In genomic region chr2:16658082-16658481, GRCh38 we compare ENCODE assay signal across 18 cellular contexts. TPM values are rescaled to one million over a fixed set of nuclear protein-coding genes. Genes with fewer than 3 reads are reported as not detected.
A peak's percentile ranks its signal among the peaks of the same experiment; 100 is the strongest.
DNase-seq lines count a peak whose midpoint lies in the region; ATAC-seq, FAIRE-seq and TF ChIP-seq lines count a peak whose summit lies in the region.
"Had no signal": no experiment of that assay in that cellular context is flagged by ENCODE, and none has a peak within 500 bp of the region (broad histone marks: within the 10 kb centered on the region; RNA-seq: fewer than 3 reads in every experiment).

No MANE protein-coding gene starts in this region.

- DNase-seq in naive B cell (no peak), suprapubic skin (ENCODE audit: low spot score in 2 of 2) (no peak), GM10248 (ENCODE audit: extremely low spot score) (no peak), GM12892 (ENCODE audit: insufficient read length) (no peak)
- no peak for DNase-seq in stimulated activated CD4-positive, alpha-beta T cell treated with anti-CD3 and anti-CD28 coated beads, Interleukin-12 subunit alpha, Interleukin-12 subunit beta, amount 100 ng/mL, for 4 hours
- DNase-seq: activated CD4-positive, alpha-beta T cell treated with anti-CD3 and anti-CD28 coated beads for 48 hours; activated effector memory CD4-positive, alpha-beta T cell treated with Interleukin-2 at 50 U/mL for 16 hours; DMS 273 treated with DMSO at 0.1 percent for 48 hours; effector CD8-positive, alpha-beta T cell; mesenchymal stem cell; NCI-H1436; RPMI8226 had no signal

- H2AFZ ChIP-seq in OCI-LY1 (ENCODE audit: low read length), result no peak overlapping the region

- H3K9me3 ChIP-seq in OCI-LY1 (ENCODE audit: low read length) (no peaks in the 10 kb centered on the region), suprapubic skin (no peaks in the 10 kb centered on the region)

- 72% methylated on average over 3 of the region's 3 CpGs for WGBS in suprapubic skin

- H3K4me1 ChIP-seq in OCI-LY1 (ENCODE audit: insufficient read depth, low read length, severe bottlenecking) (peaks cover 97% of the 10 kb centered on the region), suprapubic skin (peaks cover 19% of the 10 kb centered on the region)

- intact Hi-C loops in dendritic cell treated with granulocyte-macrophage colony-stimulating factor and Interleukin-4, amounts not matched to agents 40 ng/mL and 50 ng/mL, for 4 days (cut with micrococcal nuclease), result no loop called here

- H3K4me2 ChIP-seq in OCI-LY1 (ENCODE audit: low read length), result 0 out of 2 replicates have a peak overlapping the region, but pooled peaks have one; percentile 8

- no peak overlapping the region for H3K4me3 ChIP-seq in OCI-LY1 (ENCODE audit: low read depth, low read length, poor library complexity, severe bottlenecking)
- no peak overlapping the region for H3K4me3 ChIP-seq in suprapubic skin
- H3K4me3 ChIP-seq: cardiac muscle cell had no signal

- no peaks in the 10 kb centered on the region for H3K9me3 Mint-ChIP-seq in dendritic cell treated with granulocyte-macrophage colony-stimulating factor and Interleukin-4, amounts not matched to agents 40 ng/mL and 50 ng/mL, for 4 days
- no peaks in the 10 kb centered on the region for H3K9me3 Mint-ChIP-seq in naive B cell
- H3K9me3 Mint-ChIP-seq: neural crest cell; stimulated activated naive CD8-positive, alpha-beta T cell treated with anti-CD3 and anti-CD28 coated beads, Interleukin-15, Interleukin-2, amounts not matched to agents 100 ng/mL and 50 ng/mL, for 24 hours had no signal

- no peaks in the 10 kb centered on the region for H3K36me3 ChIP-seq in OCI-LY1 (ENCODE audit: insufficient read depth, low read length)
- H3K36me3 ChIP-seq in suprapubic skin, result no peaks in the 10 kb centered on the region
- H3K36me3 ChIP-seq: cardiac muscle cell had no signal

- POLR2A ChIA-PET in GM10248 (lab: Yijun Ruan, JAX), result no interaction called here

- no peaks in the 10 kb centered on the region for H4K20me1 ChIP-seq in OCI-LY1 (ENCODE audit: insufficient read depth, low read length)

- no peak for TF ChIP-seq EP300 in suprapubic skin (IDR thresholded peaks at IDR 0.05)

- H3K9me2 ChIP-seq in OCI-LY1 (ENCODE audit: low read depth, low read length), result no peaks in the 10 kb centered on the region

- H3K27ac ChIP-seq in OCI-LY1 (ENCODE audit: low read depth, low read length, poor library complexity, severe bottlenecking), result peak overlapping the region; percentile 75
- H3K27ac ChIP-seq in suprapubic skin, result peak overlapping the region; percentile 0
- H3K27ac ChIP-seq: cardiac muscle cell had no signal

- peak overlapping the region; percentile 81 for H3K27ac Mint-ChIP-seq in dendritic cell treated with granulocyte-macrophage colony-stimulating factor and Interleukin-4, amounts not matched to agents 40 ng/mL and 50 ng/mL, for 4 days
- peak overlapping the region; percentile 49 to 96 (median 86) for H3K27ac Mint-ChIP-seq in naive B cell
- H3K27ac Mint-ChIP-seq: stimulated activated naive CD8-positive, alpha-beta T cell treated with anti-CD3 and anti-CD28 coated beads, Interleukin-15, Interleukin-2, amounts not matched to agents 100 ng/mL and 50 ng/mL, for 24 hours had no signal

- TF ChIP-seq CTCF in OCI-LY1 (IDR thresholded peaks at IDR 0.05; ENCODE audit: low read length) (no peak), suprapubic skin (IDR thresholded peaks at IDR 0.05) (no peak), GM10248 (IDR thresholded peaks at IDR 0.05; ENCODE audit: control extremely low read depth, extremely low read depth, low read depth, missing control alignments) (no peak)

- FAIRE-seq in GM12892 (lab: Jason Lieb, UNC), result no peak

- no peaks in the 10 kb centered on the region for H3K27me3 Mint-ChIP-seq in dendritic cell treated with granulocyte-macrophage colony-stimulating factor and Interleukin-4, amounts not matched to agents 40 ng/mL and 50 ng/mL, for 4 days
- H3K27me3 Mint-ChIP-seq in naive B cell, result no peaks in the 10 kb centered on the region

- CTCF ChIA-PET in GM10248 (lab: Yijun Ruan, JAX), result interaction anchor here (1.6 to 3.2 kb wide), 3 partner anchors 27 to 99 kb away, joined by 5 to 11 read pairs (median 9); no protein-coding TSS in a partner anchor

- H3K27me3 ChIP-seq in OCI-LY1 (ENCODE audit: insufficient read depth, low read length), result no peaks in the 10 kb centered on the region
- no peaks in the 10 kb centered on the region for H3K27me3 ChIP-seq in suprapubic skin
- H3K27me3 ChIP-seq: cardiac muscle cell had no signal

- peaks cover 38% of the 10 kb centered on the region for H3K36me3 Mint-ChIP-seq in dendritic cell treated with granulocyte-macrophage colony-stimulating factor and Interleukin-4, amounts not matched to agents 40 ng/mL and 50 ng/mL, for 4 days (ENCODE audit: low read depth)
- H3K36me3 Mint-ChIP-seq in naive B cell, result no peaks in the 10 kb centered on the region

- ATAC-seq in naive B cell (ENCODE audit: low read depth in 2 of 2), result peak; percentile 17 to 31
- ATAC-seq in HG03039 (IDR thresholded peaks at IDR 0.05; ENCODE audit: unreplicated experiment), result no peak

- peaks cover 4% of the 10 kb centered on the region; the same call in 1 of the 2 replicates for H3K79me2 ChIP-seq in OCI-LY1 (ENCODE audit: insufficient read depth, low read length)

- H3K9ac ChIP-seq in OCI-LY1 (ENCODE audit: low read length), result no peak overlapping the region

- no peak overlapping the region for H3K4me3 Mint-ChIP-seq in dendritic cell treated with granulocyte-macrophage colony-stimulating factor and Interleukin-4, amounts not matched to agents 40 ng/mL and 50 ng/mL, for 4 days
- H3K4me3 Mint-ChIP-seq in naive B cell, result peak overlapping the region in 6 of 8 donors; percentile 6 to 73 (median 28)
- H3K4me3 Mint-ChIP-seq: neural crest cell; stimulated activated naive CD8-positive, alpha-beta T cell treated with anti-CD3 and anti-CD28 coated beads, Interleukin-15, Interleukin-2, amounts not matched to agents 100 ng/mL and 50 ng/mL, for 24 hours had no signal

- TF ChIP-seq POLR2A in suprapubic skin (IDR thresholded peaks at IDR 0.05), result no peak
- no peak for TF ChIP-seq POLR2A in GM12892 (IDR thresholded peaks at IDR 0.05; ENCODE audit: low read depth, low read length)

- peaks cover 83% of the 10 kb centered on the region for H3K4me1 Mint-ChIP-seq in dendritic cell treated with granulocyte-macrophage colony-stimulating factor and Interleukin-4, amounts not matched to agents 40 ng/mL and 50 ng/mL, for 4 days (ENCODE audit: low read depth)
- H3K4me1 Mint-ChIP-seq in naive B cell, result peaks cover 78 to 98% (median 91%) of the 10 kb centered on the region in 3 donors

- no peaks in the 10 kb centered on the region for H3F3A ChIP-seq in OCI-LY1 (ENCODE audit: insufficient read depth, low read length)

RNA-seq across cellular contexts. Expression of gene CYRIA, which starts 7.6 kb away (rescaled TPM):
- 10 to 100 TPM; 14.7 to 24.5 (median 17.6) TPM for polyA plus RNA-seq in naive B cell (ENCODE audit: low read depth in 6 of 6)
- total RNA-seq in suprapubic skin, result 1 to 10 TPM; 1.8 to 4.0 (median 3.7) TPM
- polyA plus RNA-seq in GM12892 (2012; ENCODE audit: missing spikeins), result 0.93 TPM
